Comparison of ENCODE assay signal across 9 cellular contexts in the genomic region with DNA sequence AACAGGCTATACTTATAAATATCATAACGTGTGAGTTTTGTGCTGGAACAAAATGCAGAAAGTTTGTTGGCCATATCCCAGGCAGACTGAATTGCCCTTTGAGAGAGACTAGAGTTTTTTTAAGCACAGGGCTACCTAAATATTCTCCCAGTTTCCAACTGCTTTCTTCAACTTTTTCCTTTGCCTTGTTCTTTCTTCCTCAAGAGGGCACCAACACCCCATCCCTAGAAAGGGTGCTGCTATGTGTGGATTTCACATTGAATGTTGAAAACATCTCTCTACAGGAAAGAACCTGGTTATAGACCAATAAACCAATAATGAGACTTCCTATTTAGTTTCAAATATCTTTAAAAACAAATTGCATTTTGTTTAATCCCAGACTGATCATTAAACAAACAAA.
A peak's percentile ranks its signal among the peaks of the same experiment; 100 is the strongest.
DNase-seq lines count a peak whose midpoint lies in the region; ATAC-seq and TF ChIP-seq lines count a peak whose summit lies in the region.
"Had no signal": no experiment of that assay in that cellular context is flagged by ENCODE, and none has a peak within 500 bp of the region (broad histone marks: within the 10 kb centered on the region; RNA-seq: fewer than 3 reads in every experiment).

No MANE protein-coding gene starts in this region.

- H3K79me1 ChIP-seq in IMR-90 (ENCODE audit: low read depth in 1 of 2, low read length in 2 of 2): no peaks in the 10 kb centered on the region

- TF ChIP-seq POLR2A in IMR-90 (IDR thresholded peaks at IDR 0.05; ENCODE audit: low read depth, low read length): no peak

- H2BK20ac ChIP-seq in IMR-90 (ENCODE audit: low read depth, low read length): no peak overlapping the region

- peak; percentile 63 for ATAC-seq in IMR-90 (ENCODE audit: low read depth)
- peak; percentile 6 for ATAC-seq in foreskin keratinocyte
- no peak for ATAC-seq in HG03520 (IDR thresholded peaks at IDR 0.05; ENCODE audit: unreplicated experiment)
- ATAC-seq in GM19395 (IDR thresholded peaks at IDR 0.05; ENCODE audit: unreplicated experiment): no peak
- ATAC-seq: T-cell had no signal

- H3K9me3 ChIP-seq in IMR-90 (ENCODE audit: control insufficient read depth, insufficient read depth, low read length): no peaks in the 10 kb centered on the region

- no peak overlapping the region for H4K5ac ChIP-seq in IMR-90 (ENCODE audit: low read depth, low read length)

- dilution Hi-C loops in IMR-90 (cut with HindIII; ENCODE audit: low sequenced_read_pairs, unreplicated experiment): no loop called here

- H3K4me1 ChIP-seq in IMR-90 (ENCODE audit: control insufficient read depth, insufficient read depth, low read length) (no peaks in the 10 kb centered on the region), foreskin keratinocyte (peaks cover 7% of the 10 kb centered on the region)

- DNase-seq in DMS53 treated with DMSO at 0.1 percent for 48 hours (lab: John Stamatoyannopoulos, UW; ENCODE audit: unreplicated experiment): peak; percentile 25
- peak; percentile 20 for DNase-seq in IMR-90
- peak; percentile 42 for DNase-seq in SW480 (ENCODE audit: low spot score)
- DNase-seq in foreskin keratinocyte: peak; percentile 27 to 64
- DNase-seq in renal cortical epithelial cell (ENCODE audit: low read depth): peak; percentile 28
- no peak for DNase-seq in NOMO-1 treated with dmso at 0.1 percent for 144 hours (lab: John Stamatoyannopoulos, UW; ENCODE audit: unreplicated experiment)

- peaks cover 11% of the 10 kb centered on the region for H3K27me3 ChIP-seq in IMR-90 (ENCODE audit: control insufficient read depth, insufficient read depth, low read length)
- no peaks in the 10 kb centered on the region for H3K27me3 ChIP-seq in foreskin keratinocyte

- no peak overlapping the region for H4K8ac ChIP-seq in IMR-90 (ENCODE audit: low read depth in 2 of 2, low read length in 2 of 2)

- H2BK120ac ChIP-seq in IMR-90 (ENCODE audit: low read depth, low read length): no peak overlapping the region

- no peak overlapping the region for H3K4ac ChIP-seq in IMR-90 (ENCODE audit: low read depth, low read length)

- no peaks in the 10 kb centered on the region for H4K20me1 ChIP-seq in IMR-90 (ENCODE audit: insufficient read depth, low read length)

- H3K56ac ChIP-seq in IMR-90 (ENCODE audit: extremely low read depth, insufficient read depth, low read length): no peak overlapping the region

- H2BK5ac ChIP-seq in IMR-90 (ENCODE audit: low read depth, low read length, poor library complexity, severe bottlenecking): no peak overlapping the region

- POLR2A ChIA-PET in IMR-90 (lab: Charles Lee; ENCODE audit: unreplicated experiment): no interaction called here

- TF ChIP-seq CTCF in IMR-90 (conservative IDR thresholded peaks at IDR 0.05; ENCODE audit: low read depth, low read length): peak; percentile 55
- TF ChIP-seq CTCF in foreskin keratinocyte (conservative IDR thresholded peaks at IDR 0.05): peak; percentile 87

- H4K91ac ChIP-seq in IMR-90 (ENCODE audit: insufficient read depth, low read depth, low read length): no peak overlapping the region

- H3K4me2 ChIP-seq in IMR-90 (ENCODE audit: low read depth, low read length): no peak overlapping the region

- in situ Hi-C loops in IMR-90 (cut with MboI; ENCODE audit: low sequenced_read_pairs): no loop called here

- BruUV-seq in IMR-90 (replicated peaks; lab: Mats Ljungman, UMichigan): no TSS peak

- TF ChIP-seq RAD21 in IMR-90 (IDR thresholded peaks at IDR 0.05; ENCODE audit: low read length): peak; percentile 54

- H3K4me3 ChIP-seq in IMR-90 (ENCODE audit: insufficient read depth, low read depth, low read length): no peak overlapping the region

- H3K9me1 ChIP-seq in IMR-90 (ENCODE audit: insufficient read depth, low read length): no peaks in the 10 kb centered on the region

- intact Hi-C loops in IMR-90 (cut with micrococcal nuclease): loop anchor here (5.0 kb wide), 1 partner anchor 1923 kb away; no protein-coding TSS in a partner anchor

- CTCF ChIA-PET in IMR-90 (lab: Yijun Ruan, JAX): interaction anchor here (1.4 kb wide), 1 partner anchor 22 kb away, joined by 3 read pairs; no protein-coding TSS in a partner anchor

- no peak overlapping the region for H3K23ac ChIP-seq in IMR-90 (ENCODE audit: low read depth, low read length)

- no peak overlapping the region for H2AK5ac ChIP-seq in IMR-90 (ENCODE audit: low read depth, low read length)

- no peak overlapping the region for H3K9ac ChIP-seq in IMR-90 (ENCODE audit: low read depth, low read length)

- H3K27ac ChIP-seq in IMR-90 (ENCODE audit: insufficient read depth, low read length) (no peak overlapping the region), foreskin keratinocyte (no peak overlapping the region)

- no CpG with 5 or more reads among the region's 1 CpG for WGBS in IMR-90 (ENCODE audit: extremely low coverage in 2 of 2, insufficient read length in 1 of 2), 2 experiments

- no peak overlapping the region for H3K18ac ChIP-seq in IMR-90 (ENCODE audit: low read depth, low read length)

- no peak overlapping the region for H2AK9ac ChIP-seq in IMR-90 (replicated peaks; ENCODE audit: low read depth, low read length, poor library complexity)

- H3K36me3 ChIP-seq in IMR-90 (ENCODE audit: control insufficient read depth, insufficient read depth, low read length): no peaks in the 10 kb centered on the region

- H2AFZ ChIP-seq in IMR-90 (replicated peaks; ENCODE audit: low read length, poor library complexity): no peak overlapping the region

- H3K14ac ChIP-seq in IMR-90 (replicated peaks; ENCODE audit: low read depth, low read length): no peak overlapping the region

- no peak overlapping the region for H2BK15ac ChIP-seq in IMR-90 (ENCODE audit: low read depth, low read length)

TF ChIP-seq in IMR-90, 13 proteins besides CTCF, POLR2A, EP300 and RAD21:
- no peak for TF ChIP-seq RFX5 (IDR thresholded peaks at IDR 0.05; ENCODE audit: low read depth, low read length)
- TF ChIP-seq, protein P1, sequence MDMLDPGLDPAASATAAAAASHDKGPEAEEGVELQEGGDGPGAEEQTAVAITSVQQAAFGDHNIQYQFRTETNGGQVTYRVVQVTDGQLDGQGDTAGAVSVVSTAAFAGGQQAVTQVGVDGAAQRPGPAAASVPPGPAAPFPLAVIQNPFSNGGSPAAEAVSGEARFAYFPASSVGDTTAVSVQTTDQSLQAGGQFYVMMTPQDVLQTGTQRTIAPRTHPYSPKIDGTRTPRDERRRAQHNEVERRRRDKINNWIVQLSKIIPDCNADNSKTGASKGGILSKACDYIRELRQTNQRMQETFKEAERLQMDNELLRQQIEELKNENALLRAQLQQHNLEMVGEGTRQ (IDR thresholded peaks at IDR 0.05; ENCODE audit: low read depth, low read length): no peak

Comparison
In these comparisons a context has a peak if more than half of its experiments do, and no peak if none do; other contexts are left out.
1. ATAC-seq: peak in IMR-90 (single experiment) and foreskin keratinocyte (single experiment); none in HG03520 (single experiment) and GM19395 (single experiment).